ENCODE assay signal across 17 cellular contexts in genomic region chr2:7994397-7994951, GRCh38.
DNase-seq lines count a peak whose midpoint lies in the region; ATAC-seq and TF ChIP-seq lines count a peak whose summit lies in the region.
"Had no signal": no experiment of that assay in that cellular context is flagged by ENCODE, and none has a peak within 500 bp of the region (broad histone marks: within the 10 kb centered on the region; RNA-seq: fewer than 3 reads in every experiment).

No MANE protein-coding gene starts in this region.

- TF ChIP-seq EP300 in SK-N-SH (IDR thresholded peaks at IDR 0.05; ENCODE audit: borderline replicate concordance in 1 of 2, low read depth in 1 of 2, low read length in 1 of 2), result peak in 1 of 2 experiments; percentile 32; a peak in 2 of 4 replicates

- peaks cover 0 to 41% of the 10 kb centered on the region in 2 experiments; a peak in 2 of 4 replicates for H3K4me1 ChIP-seq in SK-N-SH (ENCODE audit: control insufficient read depth in 1 of 2, insufficient read depth in 2 of 2, low read depth in 1 of 2, low read length in 1 of 2)
- H3K4me1 ChIP-seq in mucosa of descending colon (ENCODE audit: low read depth), result no peaks in the 10 kb centered on the region
- H3K4me1 ChIP-seq: gastrocnemius medialis, Peyer's patch had no signal

- no peak overlapping the region for H3K4me3 ChIP-seq in SK-N-SH (ENCODE audit: low read depth in 2 of 2, low read length in 1 of 2)
- H3K4me3 ChIP-seq in mucosa of descending colon, result no peak overlapping the region
- H3K4me3 ChIP-seq: gastrocnemius medialis, Peyer's patch had no signal

- TF ChIP-seq RAD21 in SK-N-SH (IDR thresholded peaks at IDR 0.05; ENCODE audit: low read length), result no peak; the same call in 1 of the 2 replicates

- no peak overlapping the region for H2AFZ ChIP-seq in SK-N-SH (ENCODE audit: low read depth)

- H3K27ac ChIP-seq in SK-N-SH (ENCODE audit: low read depth in 2 of 2, low read length in 1 of 2), result peak overlapping the region in 1 of 2 experiments; percentile 67; a peak in 2 of 4 replicates
- H3K27ac ChIP-seq: C4-2B, gastrocnemius medialis, Peyer's patch had no signal

- no peaks in the 10 kb centered on the region for H3K27me3 ChIP-seq in SK-N-SH (ENCODE audit: insufficient read depth)
- H3K27me3 ChIP-seq: gastrocnemius medialis, Peyer's patch had no signal

- H3K9ac ChIP-seq in SK-N-SH, result no peak overlapping the region

- no peaks in the 10 kb centered on the region for H3F3A ChIP-seq in SK-N-SH (replicated peaks; ENCODE audit: insufficient read depth)

- WGBS in SK-N-SH (ENCODE audit: low lambda C conversion rate), result 52% methylated on average over 6 of the region's 6 CpGs

- ATAC-seq in mucosa of descending colon (peak; percentile 26), HG03378 (IDR thresholded peaks at IDR 0.05; ENCODE audit: unreplicated experiment) (no peak), HG03175 (IDR thresholded peaks at IDR 0.05; ENCODE audit: unreplicated experiment) (no peak)
- ATAC-seq: gastrocnemius medialis; stimulated activated naive B cell treated with anti-CD40 and anti-IgM and Interleukin-4, amounts not matched to agents 10 μg/mL and 1 μg/mL and 100 μg/mL, for 72 hours had no signal

- CTCF ChIA-PET in SK-N-SH (lab: Yijun Ruan, JAX), result interaction anchor here (1.4 to 2.5 kb wide), 3 partner anchors 9 to 690 kb away, joined by 3 to 8 read pairs (median 6); no protein-coding TSS in a partner anchor

- no peak overlapping the region for H3K4me2 ChIP-seq in SK-N-SH

- H3K9me2 ChIP-seq in SK-N-SH, result no peaks in the 10 kb centered on the region

- H3K79me2 ChIP-seq in SK-N-SH (ENCODE audit: insufficient read depth), result no peaks in the 10 kb centered on the region

- TF ChIP-seq CTCF in SK-N-SH (IDR thresholded peaks at IDR 0.05), result no peak
- no peak for TF ChIP-seq CTCF in mucosa of descending colon (IDR thresholded peaks at IDR 0.05)

- no peaks in the 10 kb centered on the region for H4K20me1 ChIP-seq in SK-N-SH (ENCODE audit: insufficient read depth)

- intact Hi-C loops in mucosa of descending colon (cut with DNase I, micrococcal nuclease), result no loop called here

- H3K9me3 ChIP-seq in SK-N-SH (no peaks in the 10 kb centered on the region), mucosa of descending colon (no peaks in the 10 kb centered on the region)
- H3K9me3 ChIP-seq: gastrocnemius medialis, Peyer's patch had no signal

- DNase-seq in DMS53 (lab: John Stamatoyannopoulos, UW) (peak; percentile 75), NCI-H2029 treated with DMSO at 0.1 percent for 48 hours (lab: John Stamatoyannopoulos, UW) (peak; percentile 8), SK-N-SH (peak; percentile 78), mucosa of descending colon (peak in 1 of 3 donors; percentile 11), C1 segment of cervical spinal cord (lab: John Stamatoyannopoulos, UW) (no peak)
- DNase-seq: activated CD4-positive, alpha-beta T cell treated with anti-CD3 and anti-CD28 coated beads, Interleukin-2, amount 50 U/mL, for 1 hour; activated effector memory CD4-positive, alpha-beta T cell treated with Interleukin-2 at 50 U/mL for 16 hours; effector CD4-positive, alpha-beta T cell; gastrocnemius medialis; NCI-H1930; Peyer's patch; retina; stimulated activated CD4-positive, alpha-beta T cell treated with anti-CD3 and anti-CD28 coated beads, Interleukin-4, amount 100 ng/mL, for 24 hours; stimulated activated naive B cell treated with anti-CD40 and anti-IgM and Interleukin-4, amounts not matched to agents 10 μg/mL and 1 μg/mL and 100 μg/mL, for 72 hours had no signal

- H3K36me3 ChIP-seq in SK-N-SH (replicated peaks in 1 of 2; ENCODE audit: control insufficient read depth in 1 of 2, insufficient read depth in 2 of 2, low read length in 1 of 2) (no peaks in the 10 kb centered on the region), mucosa of descending colon (ENCODE audit: low read depth) (no peaks in the 10 kb centered on the region)
- H3K36me3 ChIP-seq: gastrocnemius medialis, Peyer's patch had no signal

- POLR2A ChIA-PET in SK-N-SH (lab: Yijun Ruan, JAX), result interaction anchor here (1.9 kb wide), 1 partner anchor 687 kb away, joined by 7 read pairs; the partner anchor contains the start of gene ID2

TF ChIP-seq in SK-N-SH, 30 proteins besides CTCF, POLR2A, EP300 and RAD21:
- no peak for TF ChIP-seq USF2 (IDR thresholded peaks at IDR 0.05; ENCODE audit: borderline replicate concordance, low read depth, low read length)
- peak; percentile 91 for TF ChIP-seq GATA2 (CRISPR knock-in tag; IDR thresholded peaks at IDR 0.05)
- TF ChIP-seq ZBTB33 (IDR thresholded peaks at IDR 0.05; ENCODE audit: borderline replicate concordance, low read depth), result no peak
- TF ChIP-seq EZH2phosphoT487 (IDR thresholded peaks at IDR 0.05; ENCODE audit: borderline replicate concordance, low read depth), result no peak
- peak; percentile 85 for TF ChIP-seq RCOR1 (IDR thresholded peaks at IDR 0.05; ENCODE audit: low read length)
- TF ChIP-seq NFIC (IDR thresholded peaks at IDR 0.05; ENCODE audit: borderline replicate concordance), result no peak
- peak; percentile 42 for TF ChIP-seq CHD2 (IDR thresholded peaks at IDR 0.05; ENCODE audit: low read length, partially characterized antibody)
- peak; percentile 63 for TF ChIP-seq FOXJ3 (CRISPR knock-in tag; IDR thresholded peaks at IDR 0.05)
- peak; percentile 80 for TF ChIP-seq MXI1 (IDR thresholded peaks at IDR 0.05; ENCODE audit: low read depth, low read length)
- no peak for TF ChIP-seq POLR2AphosphoS5 (IDR thresholded peaks at IDR 0.05; ENCODE audit: low read depth, low read length)
- peak; percentile 18; the same call in 1 of the 2 replicates for TF ChIP-seq SMC3 (IDR thresholded peaks at IDR 0.05; ENCODE audit: low read depth, low read length)

Comparison
In these comparisons a context has a peak if more than half of its experiments do, and no peak if none do; other contexts are left out.
1. DNase-seq: peak in DMS53 (single experiment), NCI-H2029 treated with DMSO at 0.1 percent for 48 hours (single experiment) and SK-N-SH (single experiment); none in C1 segment of cervical spinal cord (0 of 14).